17 cellular contexts compared by ENCODE assay signal in the genomic region with DNA sequence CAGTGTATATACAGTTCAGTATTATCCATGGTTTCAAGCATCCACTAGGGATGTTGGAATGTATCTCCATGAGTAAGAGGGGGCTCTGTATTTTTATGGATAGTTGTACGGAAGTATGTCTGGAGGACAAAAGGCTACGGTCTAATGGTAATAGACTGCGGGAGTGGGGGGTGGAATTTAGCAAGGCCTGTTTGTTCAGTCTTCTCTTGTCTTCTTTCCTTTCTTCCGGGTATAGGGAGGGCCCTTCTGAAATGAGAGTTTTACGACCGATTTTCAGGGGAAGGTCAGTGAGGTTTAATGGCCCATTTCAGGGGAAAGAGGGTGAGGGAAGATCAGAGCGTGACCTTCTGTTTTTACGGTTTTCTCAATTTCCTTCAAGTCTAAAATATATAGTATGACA.
DNase-seq lines count a peak whose midpoint lies in the region; ATAC-seq and TF ChIP-seq lines count a peak whose summit lies in the region.
"Had no signal": no experiment of that assay in that cellular context is flagged by ENCODE, and none has a peak within 500 bp of the region (broad histone marks: within the 10 kb centered on the region; RNA-seq: fewer than 3 reads in every experiment).

No MANE protein-coding gene starts in this region.

- H3K9me3 ChIP-seq in H9 (ENCODE audit: control insufficient read depth, low read depth, low read length) (no peaks in the 10 kb centered on the region), neuronal stem cell (replicated peaks in 1 of 2; ENCODE audit: control insufficient read depth in 2 of 2, insufficient read depth in 1 of 2, low read depth in 1 of 2, low read length in 2 of 2) (no peaks in the 10 kb centered on the region)
- H3K9me3 ChIP-seq: BLaER1 had no signal

- CTCF ChIA-PET in WTC11 (lab: Charles Lee), result interaction anchor here (1.2 to 3.7 kb wide), 2 partner anchors 13 to 17 kb away, joined by 4 to 11 read pairs; no protein-coding TSS in a partner anchor

- H3K4me1 ChIP-seq in H9 (ENCODE audit: insufficient read depth, low read length), result peaks cover 17% of the 10 kb centered on the region
- peaks cover 20 to 30% of the 10 kb centered on the region in 2 donors for H3K4me1 ChIP-seq in neuronal stem cell (ENCODE audit: control insufficient read depth in 2 of 2, insufficient read depth in 1 of 2, low read depth in 1 of 2, low read length in 2 of 2)

- POLR2A ChIA-PET in WTC11 (lab: Charles Lee), result no interaction called here

- H3K27ac ChIP-seq in H9 (ENCODE audit: insufficient read length, low read depth, low read length) (no peak overlapping the region), neuronal stem cell (replicated peaks; ENCODE audit: low read length) (peak overlapping the region; percentile 84), coronary artery (no peak overlapping the region)
- H3K27ac ChIP-seq: BLaER1 had no signal

- H2BK15ac ChIP-seq in H9 (ENCODE audit: low read depth, low read length), result no peak overlapping the region
- H2BK15ac ChIP-seq in neuronal stem cell (ENCODE audit: low read length), result no peak overlapping the region

- TF ChIP-seq CTCF in H9 (conservative IDR thresholded peaks at IDR 0.05), result no peak
- TF ChIP-seq CTCF in WTC11 (IDR thresholded peaks at IDR 0.05), result no peak
- TF ChIP-seq CTCF in kidney epithelial cell (IDR thresholded peaks at IDR 0.05; ENCODE audit: insufficient read depth, low read length, poor library complexity, severe bottlenecking), result no peak
- TF ChIP-seq CTCF in coronary artery (IDR thresholded peaks at IDR 0.05), result no peak

- H3K9ac ChIP-seq in H9 (ENCODE audit: extremely low read depth, insufficient read length, low read length), result no peak overlapping the region
- H3K9ac ChIP-seq in neuronal stem cell (ENCODE audit: low read depth, low read length, poor library complexity), result no peak overlapping the region
- H3K9ac ChIP-seq: BLaER1 had no signal

- H3K23ac ChIP-seq in H9 (ENCODE audit: insufficient read length, low read depth, low read length) (no peak overlapping the region), neuronal stem cell (ENCODE audit: low read depth, low read length, poor library complexity) (no peak overlapping the region)

- H3T11ph ChIP-seq in H9 (ENCODE audit: low read length), result peak overlapping the region; percentile 84

- no peak overlapping the region for H3K4me3 ChIP-seq in kidney epithelial cell (ENCODE audit: low read depth, low read length)
- no peak overlapping the region for H3K4me3 ChIP-seq in neuronal stem cell (ENCODE audit: low read length in 2 of 2)
- H3K4me3 ChIP-seq in coronary artery, result no peak overlapping the region
- H3K4me3 ChIP-seq: BLaER1, GM12878 had no signal

- no peak overlapping the region for H4K5ac ChIP-seq in H9 (ENCODE audit: insufficient read length, low read depth, low read length)

- H4K20me1 ChIP-seq in H9 (ENCODE audit: control insufficient read depth, insufficient read depth, insufficient read length), result no peaks in the 10 kb centered on the region
- H4K20me1 ChIP-seq: BLaER1 had no signal

- no CpG with 5 or more reads among the region's 8 CpGs for WGBS in H9 (ENCODE audit: extremely low coverage, insufficient read length, low lambda C conversion rate)
- no CpG with 5 or more reads among the region's 8 CpGs for WGBS in neuronal stem cell (ENCODE audit: extremely low coverage in 2 of 2, insufficient read length in 2 of 2, insufficient replicate concordance in 1 of 2), 2 donors

- ATAC-seq in WTC11, result no peak
- no peak for ATAC-seq in GM21576 (IDR thresholded peaks at IDR 0.05; ENCODE audit: unreplicated experiment)
- ATAC-seq: GM12878, PC-3 had no signal

- no peak overlapping the region for H3K4ac ChIP-seq in H9 (ENCODE audit: low read depth, low read length)
- no peak overlapping the region for H3K4ac ChIP-seq in neuronal stem cell (ENCODE audit: low read length)

- H3K27me3 Mint-ChIP-seq in H9 (ENCODE audit: low read depth), result no peaks in the 10 kb centered on the region
- no peaks in the 10 kb centered on the region for H3K27me3 Mint-ChIP-seq in WTC11 (ENCODE audit: low read depth)

- no peak overlapping the region for H2AFZ ChIP-seq in H9 (ENCODE audit: low read length)
- H2AFZ ChIP-seq in neuronal stem cell (ENCODE audit: low read length), result peak overlapping the region; percentile 70

- H3K56ac ChIP-seq in H9 (ENCODE audit: insufficient read length, low read depth, low read length), result no peak overlapping the region

- DNase-seq in H9 (no peak), WTC11 (ENCODE audit: low spot score) (no peak), kidney epithelial cell (ENCODE audit: low read depth) (peak; percentile 25), neuronal stem cell (ENCODE audit: low spot score) (no peak), coronary artery (ENCODE audit: low spot score) (no peak), dedifferentiated amniotic fluid mesenchymal stem cell (ENCODE audit: extremely low spot score) (no peak)
- DNase-seq in activated effector memory CD4-positive, alpha-beta T cell treated with anti-CD3 and anti-CD28 coated beads, Interleukin-2, amount 50 U/mL, for 16 hours, result no peak
- DNase-seq: CD8-positive, alpha-beta memory T cell; GDM1; NCI-H1417; NCI-H2029; NCI-H510A treated with DMSO at 0.1 percent for 48 hours; NCI-H82; PC-3 had no signal

- no peak overlapping the region; a peak in 1 of 5 replicates for H3K4me3 Mint-ChIP-seq in H9
- no peak overlapping the region for H3K4me3 Mint-ChIP-seq in WTC11
- H3K4me3 Mint-ChIP-seq: CD8-positive, alpha-beta memory T cell had no signal

- H3K27me3 ChIP-seq in H9 (ENCODE audit: insufficient read depth, low read length) (no peaks in the 10 kb centered on the region), kidney epithelial cell (ENCODE audit: control insufficient read depth, insufficient read depth, low read length) (no peaks in the 10 kb centered on the region), neuronal stem cell (ENCODE audit: control insufficient read depth in 3 of 3, insufficient read depth in 3 of 3, low read depth in 1 of 3, low read length in 3 of 3) (no peaks in the 10 kb centered on the region)
- H3K27me3 ChIP-seq: BLaER1 had no signal

- H4K91ac ChIP-seq in H9 (ENCODE audit: insufficient read length, low read depth, low read length), result no peak overlapping the region
- H4K91ac ChIP-seq in neuronal stem cell (ENCODE audit: low read depth, low read length, poor library complexity), result no peak overlapping the region

- no peak overlapping the region for H2BK5ac ChIP-seq in H9 (ENCODE audit: insufficient read length, low read length)
- H2BK5ac ChIP-seq in neuronal stem cell (ENCODE audit: low read length), result no peak overlapping the region

- H3K79me1 ChIP-seq in H9 (ENCODE audit: insufficient read depth, low read depth, low read length, poor library complexity, severe bottlenecking) (no peaks in the 10 kb centered on the region), neuronal stem cell (ENCODE audit: low read depth, low read length) (no peaks in the 10 kb centered on the region)

- H3K14ac ChIP-seq in H9 (ENCODE audit: insufficient read depth, low read length) (no peak overlapping the region), neuronal stem cell (ENCODE audit: low read length) (no peak overlapping the region)

- H3K36me3 ChIP-seq in kidney epithelial cell (ENCODE audit: control insufficient read depth, insufficient read depth, low read length), result no peaks in the 10 kb centered on the region
- H3K36me3 ChIP-seq in neuronal stem cell (replicated peaks in 1 of 2; ENCODE audit: control insufficient read depth in 2 of 2, insufficient read depth in 2 of 2, low read length in 2 of 2), result no peaks in the 10 kb centered on the region
- H3K36me3 ChIP-seq: BLaER1 had no signal

- H4K8ac ChIP-seq in H9 (replicated peaks; ENCODE audit: insufficient read length, low read depth, low read length) (no peak overlapping the region), neuronal stem cell (ENCODE audit: low read depth, low read length) (no peak overlapping the region)

- H2BK12ac ChIP-seq in H9 (ENCODE audit: insufficient read length, low read depth, low read length), result peak overlapping the region; percentile 59
- H2BK12ac ChIP-seq in neuronal stem cell (ENCODE audit: low read length), result no peak overlapping the region

- peak overlapping the region in 2 of 3 experiments; percentile 37 to 78; a peak in 6 of 7 replicates for H3K27ac Mint-ChIP-seq in H9
- peak overlapping the region; percentile 91 for H3K27ac Mint-ChIP-seq in WTC11
- H3K27ac Mint-ChIP-seq: CD8-positive, alpha-beta memory T cell had no signal

- H3K79me2 ChIP-seq in H9 (ENCODE audit: insufficient read depth, low read length), result no peaks in the 10 kb centered on the region

- no peaks in the 10 kb centered on the region for H3K9me3 Mint-ChIP-seq in H9
- peaks cover 11% of the 10 kb centered on the region for H3K9me3 Mint-ChIP-seq in WTC11
- H3K9me3 Mint-ChIP-seq: CD8-positive, alpha-beta memory T cell had no signal

- peaks cover 0 to 8% (median 2%) of the 10 kb centered on the region in 3 experiments; a peak in 3 of 7 replicates for H3K36me3 Mint-ChIP-seq in H9 (ENCODE audit: insufficient read depth in 1 of 3, low read depth in 3 of 3)
- peaks cover 4% of the 10 kb centered on the region; the same call in 1 of the 2 replicates for H3K36me3 Mint-ChIP-seq in WTC11

- H2AK5ac ChIP-seq in H9 (ENCODE audit: insufficient read length, low read length) (no peak overlapping the region), neuronal stem cell (ENCODE audit: low read depth, low read length) (no peak overlapping the region)

- H3K4me2 ChIP-seq in H9 (ENCODE audit: insufficient read depth, insufficient read length, low read length) (no peak overlapping the region), neuronal stem cell (ENCODE audit: insufficient read depth, low read length, poor library complexity, severe bottlenecking) (no peak overlapping the region)
- H3K4me2 ChIP-seq: BLaER1 had no signal

- H3K4me1 Mint-ChIP-seq in H9, result peaks cover 64 to 67% of the 10 kb centered on the region in 2 experiments
- H3K4me1 Mint-ChIP-seq in WTC11, result peaks cover 66% of the 10 kb centered on the region
- H3K4me1 Mint-ChIP-seq: CD8-positive, alpha-beta memory T cell had no signal

- H2BK20ac ChIP-seq in H9 (ENCODE audit: low read depth, low read length, poor library complexity, severe bottlenecking), result no peak overlapping the region

- no peak overlapping the region for H2BK120ac ChIP-seq in H9 (ENCODE audit: low read depth, low read length, poor library complexity, severe bottlenecking)
- no peak overlapping the region for H2BK120ac ChIP-seq in neuronal stem cell (ENCODE audit: low read depth, low read length)

- peaks cover 2% of the 10 kb centered on the region for H3K23me2 ChIP-seq in H9 (ENCODE audit: insufficient read length, low read depth, low read length, poor library complexity, severe bottlenecking)

- no peak overlapping the region for H3K18ac ChIP-seq in H9 (ENCODE audit: insufficient read length, low read depth, low read length)
- no peak overlapping the region for H3K18ac ChIP-seq in neuronal stem cell (ENCODE audit: low read length)

TF ChIP-seq in WTC11, 78 proteins besides CTCF, POLR2A, EP300 and RAD21:
- TF ChIP-seq FOXJ3 (CRISPR knock-in tag; IDR thresholded peaks at IDR 0.05; ENCODE audit: borderline replicate concordance), result no peak
TF ChIP-seq in WTC11: peak in this region for 0.
